Comparison of ENCODE assay signal across 22 cellular contexts in genomic region chr6:153727910-153728309, GRCh38.
DNase-seq lines count a peak whose midpoint lies in the region; ATAC-seq and TF ChIP-seq lines count a peak whose summit lies in the region.
"Had no signal": no experiment of that assay in that cellular context is flagged by ENCODE, and none has a peak within 500 bp of the region (broad histone marks: within the 10 kb centered on the region; RNA-seq: fewer than 3 reads in every experiment).

No MANE protein-coding gene starts in this region.

- TF ChIP-seq CTCF in 22Rv1 (IDR thresholded peaks at IDR 0.05) (no peak), RWPE2 (IDR thresholded peaks at IDR 0.05; ENCODE audit: poor library complexity, severe bottlenecking) (no peak), foreskin keratinocyte (conservative IDR thresholded peaks at IDR 0.05) (no peak)

- DNase-seq in ELR (ENCODE audit: low read depth) (peak; percentile 79), RWPE2 (ENCODE audit: low spot score) (no peak), foreskin keratinocyte (peak; percentile 21 to 58), activated T-cell treated with anti-CD3 and anti-CD28 coated beads for 4 hours (no peak)
- no peak for DNase-seq in activated T-cell treated with anti-CD3 and anti-CD28 coated beads, Interleukin-2, amount 50 U/mL, for 1 hour
- DNase-seq: ACHN; activated naive CD8-positive, alpha-beta T cell treated with anti-CD3 and anti-CD28 coated beads for 36 hours; colonic mucosa; endodermal cell; GF-D8; head of caudate nucleus; Karpas-422; mucosa of descending colon; NCI-H1048; NCI-H2081; NK-92 treated with Interleukin-12 subunit alpha and Interleukin-12 subunit beta, amount 100 ng/mL, for 24 hours; T-helper 9 cell had no signal

- no peak overlapping the region for H3K4me3 ChIP-seq in RWPE2 (ENCODE audit: severe bottlenecking)
- H3K4me3 ChIP-seq: colonic mucosa, mucosa of descending colon had no signal

- H3K36me3 ChIP-seq in RWPE2 (ENCODE audit: low read depth): no peaks in the 10 kb centered on the region
- H3K36me3 ChIP-seq: colonic mucosa had no signal

- H3K27ac ChIP-seq in 22Rv1 (0 out of 2 replicates have a peak overlapping the region, but pooled peaks have one; percentile 17), RWPE2 (ENCODE audit: poor library complexity, severe bottlenecking) (no peak overlapping the region), foreskin keratinocyte (no peak overlapping the region)
- H3K27ac ChIP-seq: colonic mucosa, RWPE1 had no signal

- no peaks in the 10 kb centered on the region for H3K27me3 ChIP-seq in RWPE2 (ENCODE audit: insufficient read depth, poor library complexity, severe bottlenecking)
- no peaks in the 10 kb centered on the region for H3K27me3 ChIP-seq in foreskin keratinocyte
- H3K27me3 ChIP-seq: colonic mucosa had no signal

- H3K9me3 ChIP-seq in RWPE2 (ENCODE audit: severe bottlenecking): peaks cover 2% of the 10 kb centered on the region
- H3K9me3 ChIP-seq: colonic mucosa, mucosa of descending colon had no signal

- ATAC-seq in RWPE2 (ENCODE audit: low read depth) (peak; percentile 75), foreskin keratinocyte (no peak), HG03135 (IDR thresholded peaks at IDR 0.05; ENCODE audit: unreplicated experiment) (no peak), GM19397 (IDR thresholded peaks at IDR 0.05; ENCODE audit: unreplicated experiment) (no peak)
- ATAC-seq: mucosa of descending colon, WTC11 had no signal

- H3K4me1 ChIP-seq in RWPE2 (ENCODE audit: insufficient read depth, poor library complexity, severe bottlenecking): no peaks in the 10 kb centered on the region
- H3K4me1 ChIP-seq in foreskin keratinocyte: no peaks in the 10 kb centered on the region
- H3K4me1 ChIP-seq: colonic mucosa had no signal

Comparison
In these comparisons a context has a peak if more than half of its experiments do, and no peak if none do; other contexts are left out.
1. DNase-seq: peak in ELR (single experiment) and foreskin keratinocyte (2 of 2); none in RWPE2 (single experiment), activated T-cell treated with anti-CD3 and anti-CD28 coated beads, Interleukin-2, amount 50 U/mL, for 1 hour (single experiment) and activated T-cell treated with anti-CD3 and anti-CD28 coated beads for 4 hours (single experiment).